Comparison of ENCODE assay signal across 15 cellular contexts in genomic region chr2:220781622-220782241, GRCh38.
DNase-seq lines count a peak whose midpoint lies in the region; ATAC-seq and TF ChIP-seq lines count a peak whose summit lies in the region.
"Had no signal": no experiment of that assay in that cellular context is flagged by ENCODE, and none has a peak within 500 bp of the region (broad histone marks: within the 10 kb centered on the region; RNA-seq: fewer than 3 reads in every experiment).

No MANE protein-coding gene starts in this region.

- no peak overlapping the region for H3K27ac Mint-ChIP-seq in GM23338
- H3K27ac Mint-ChIP-seq in nephron, result peak overlapping the region in 2 of 3 experiments; percentile 12 to 64
- H3K27ac Mint-ChIP-seq: CD14-positive monocyte; CD4-positive, alpha-beta memory T cell; H9 had no signal

- H3K27me3 ChIP-seq in GM23338 (ENCODE audit: insufficient read depth), result peaks cover 2% of the 10 kb centered on the region; the same call in 1 of the 2 replicates
- H3K27me3 ChIP-seq in NT2/D1 (ENCODE audit: insufficient read depth, insufficient read length), result peaks cover 3% of the 10 kb centered on the region
- H3K27me3 ChIP-seq: BLaER1 had no signal

- H3K4me1 Mint-ChIP-seq in GM23338 (peaks cover 9% of the 10 kb centered on the region), nephron (peaks cover 13% of the 10 kb centered on the region)
- H3K4me1 Mint-ChIP-seq: CD14-positive monocyte; CD4-positive, alpha-beta memory T cell had no signal

- H3K9ac ChIP-seq in NT2/D1 (ENCODE audit: insufficient read length, low read depth), result no peak overlapping the region
- H3K9ac ChIP-seq: BLaER1 had no signal

- H3K4me3 Mint-ChIP-seq in GM23338, result no peak overlapping the region
- H3K4me3 Mint-ChIP-seq in nephron, result no peak overlapping the region
- H3K4me3 Mint-ChIP-seq: CD14-positive monocyte; CD4-positive, alpha-beta memory T cell; H9 had no signal

- H3F3A ChIP-seq in GM23338 (replicated peaks; ENCODE audit: low read depth), result no peaks in the 10 kb centered on the region

- ATAC-seq in GM23338, result peak; percentile 71

- H3K36me3 ChIP-seq in GM23338 (ENCODE audit: insufficient read depth) (no peaks in the 10 kb centered on the region), NT2/D1 (ENCODE audit: insufficient read depth, insufficient read length, low read length) (no peaks in the 10 kb centered on the region)
- H3K36me3 ChIP-seq: BLaER1 had no signal

- H3K4me3 ChIP-seq in GM23338, result no peak overlapping the region
- no peak overlapping the region for H3K4me3 ChIP-seq in NT2/D1 (ENCODE audit: insufficient read length, low read depth)
- H3K4me3 ChIP-seq: BLaER1 had no signal

- H3K27ac ChIP-seq in GM23338 (ENCODE audit: low read depth), result no peak overlapping the region
- H3K27ac ChIP-seq: BLaER1 had no signal

- no peak overlapping the region for H2AFZ ChIP-seq in GM23338

- H3K27me3 Mint-ChIP-seq in GM23338 (ENCODE audit: insufficient read depth, low read depth, poor library complexity) (peaks cover 2% of the 10 kb centered on the region), nephron (ENCODE audit: low read depth) (peaks cover 8% of the 10 kb centered on the region)

- H3K36me3 Mint-ChIP-seq in GM23338 (ENCODE audit: low read depth) (no peaks in the 10 kb centered on the region), nephron (ENCODE audit: low read depth) (no peaks in the 10 kb centered on the region)
- H3K36me3 Mint-ChIP-seq: CD14-positive monocyte; CD4-positive, alpha-beta memory T cell had no signal

- no peaks in the 10 kb centered on the region for H4K20me1 ChIP-seq in GM23338 (replicated peaks; ENCODE audit: insufficient read depth)
- H4K20me1 ChIP-seq: BLaER1 had no signal

- no peaks in the 10 kb centered on the region for H3K79me2 ChIP-seq in GM23338 (replicated peaks; ENCODE audit: insufficient read depth)

- H3K4me1 ChIP-seq in GM23338 (ENCODE audit: insufficient read depth) (no peaks in the 10 kb centered on the region), NT2/D1 (ENCODE audit: insufficient read depth, insufficient read length) (no peaks in the 10 kb centered on the region)
- H3K4me1 ChIP-seq: BLaER1 had no signal

- no peak overlapping the region for H3K4me2 ChIP-seq in GM23338
- H3K4me2 ChIP-seq: BLaER1 had no signal

- TF ChIP-seq CTCF in GM23338 (conservative IDR thresholded peaks at IDR 0.05; ENCODE audit: low read depth in 2 of 2) (no peak), nephron (IDR thresholded peaks at IDR 0.05; ENCODE audit: unreplicated experiment in 3 of 3) (no peak)

- H3K9me3 ChIP-seq in NT2/D1 (ENCODE audit: insufficient read depth, low read length), result 0 out of 2 replicates have a peak, but pooled peaks cover 5% of the 10 kb centered on the region

- peak; percentile 23 for DNase-seq in GM23338 (ENCODE audit: low spot score)
- peak; percentile 23 for DNase-seq in NT2/D1 (ENCODE audit: low read depth, low spot score)
- DNase-seq in iPS-NIHi11 (ENCODE audit: low spot score), result peak; percentile 6
- DNase-seq in activated gamma-delta T cell (lab: John Stamatoyannopoulos, UW), result no peak
- DNase-seq in NCI-H345 (lab: John Stamatoyannopoulos, UW), result no peak
- DNase-seq in HCEC 1CT, result no peak
- DNase-seq: ACHN; CD4-positive, alpha-beta memory T cell; DMS153; DMS79; GDM1; H9 had no signal

- H3K9me3 Mint-ChIP-seq in GM23338 (no peaks in the 10 kb centered on the region; the same call in 1 of the 3 replicates), nephron (peaks cover 7% of the 10 kb centered on the region)

- 0 out of 2 replicates have a peak, but pooled peaks cover 3% of the 10 kb centered on the region for H3K9me2 ChIP-seq in GM23338 (ENCODE audit: insufficient read depth)

TF ChIP-seq in GM23338, 12 proteins besides CTCF, POLR2A, EP300 and RAD21:
- TF ChIP-seq ZNF462 (CRISPR knock-in tag; IDR thresholded peaks at IDR 0.05), result no peak
- no peak for TF ChIP-seq NANOG (IDR thresholded peaks at IDR 0.05; ENCODE audit: borderline replicate concordance)
TF ChIP-seq in GM23338: peak in this region for 0.

Comparison
In these comparisons a context has a peak if more than half of its experiments do, and no peak if none do; other contexts are left out.
1. DNase-seq: peak in GM23338 (single experiment), NT2/D1 (single experiment) and iPS-NIHi11 (single experiment); none in activated gamma-delta T cell (single experiment), NCI-H345 (single experiment) and HCEC 1CT (single experiment).